Comparison of ENCODE assay signal across 13 cellular contexts in genomic region chr2:56410140-56410539, GRCh38.
"Had no signal": no experiment of that assay in that cellular context is flagged by ENCODE, and none has a peak within 500 bp of the region (broad histone marks: within the 10 kb centered on the region; RNA-seq: fewer than 3 reads in every experiment).

No MANE protein-coding gene starts in this region.

- H3K36me3 ChIP-seq: cardiac muscle cell, suprapubic skin had no signal

- H3K4me2 ChIP-seq: smooth muscle cell had no signal

- H3K27me3 ChIP-seq: cardiac muscle cell, suprapubic skin had no signal

- H3K4me3 ChIP-seq: cardiac muscle cell, smooth muscle cell, suprapubic skin had no signal

- DNase-seq: activated CD4-positive, alpha-beta T cell treated with anti-CD3 and anti-CD28 coated beads for 1 hour; activated CD4-positive, alpha-beta T cell treated with anti-CD3 and anti-CD28 coated beads, Interleukin-2, amount 50 U/mL, for 48 hours; activated naive CD4-positive, alpha-beta T cell treated with anti-CD3 and anti-CD28 coated beads for 36 hours; activated naive CD8-positive, alpha-beta T cell treated with anti-CD3 and anti-CD28 coated beads, Interleukin-2, amount 50 U/mL, for 24 hours; activated T-cell treated with anti-CD3 and anti-CD28 coated beads, Interleukin-2, amount 50 U/mL, for 1 hour; endodermal cell; kidney glomerular epithelial cell; occipital lobe; right cardiac atrium had no signal

- H3K4me1 ChIP-seq: suprapubic skin had no signal

- H3K27ac ChIP-seq: cardiac muscle cell, suprapubic skin, VCaP had no signal

- H3K9me3 ChIP-seq: suprapubic skin had no signal
